In the genomic region with DNA sequence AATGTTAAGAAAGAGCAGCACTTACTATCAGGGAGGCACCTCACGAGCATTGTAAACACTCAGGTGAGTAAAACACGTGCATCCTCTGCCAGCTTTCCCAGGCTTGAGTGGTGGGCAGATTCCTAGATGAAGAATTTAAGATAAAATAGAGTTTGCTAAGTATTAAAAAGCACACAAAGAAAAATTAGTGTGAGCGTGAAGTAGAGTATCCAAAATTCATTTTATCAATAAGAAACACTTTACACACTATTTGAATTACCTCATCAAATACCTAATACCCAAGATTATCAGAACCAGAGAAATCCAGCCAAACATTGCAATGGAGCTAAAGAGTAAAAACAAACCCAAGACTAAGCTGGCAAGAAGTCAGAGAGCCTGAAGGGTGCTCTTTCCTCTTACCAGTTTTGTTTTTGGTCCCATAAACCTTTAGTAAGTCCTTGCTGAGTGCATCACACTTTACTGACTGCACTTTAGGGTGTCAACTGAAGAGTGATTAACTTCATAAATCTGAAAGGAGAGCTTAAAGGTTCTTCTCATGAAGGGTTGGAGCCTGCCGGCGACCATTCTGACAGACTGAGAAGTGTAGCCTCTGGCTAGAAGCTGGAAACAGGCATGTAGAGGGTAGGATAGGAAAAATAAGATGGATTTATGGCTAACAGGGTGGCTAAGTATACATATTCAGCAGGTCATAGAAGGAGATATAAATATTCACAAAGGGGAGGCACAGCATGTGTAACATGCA, we compare ENCODE assay signal across 11 cellular contexts.
A peak's percentile ranks its signal among the peaks of the same experiment; 100 is the strongest.
DNase-seq lines count a peak whose midpoint lies in the region; ATAC-seq, FAIRE-seq and TF ChIP-seq lines count a peak whose summit lies in the region.
"Had no signal": no experiment of that assay in that cellular context is flagged by ENCODE, and none has a peak within 500 bp of the region (broad histone marks: within the 10 kb centered on the region; RNA-seq: fewer than 3 reads in every experiment).

No MANE protein-coding gene starts in this region.

- FAIRE-seq in H1 (lab: Jason Lieb, UNC), result no peak

- H3K9me2 ChIP-seq in Karpas-422 (replicated peaks; ENCODE audit: insufficient read depth, low read length), result no peaks in the 10 kb centered on the region

- H3K4me3 ChIP-seq in Karpas-422 (ENCODE audit: low read length), result no peak overlapping the region
- H3K4me3 ChIP-seq in H1 (ENCODE audit: extremely low read depth in 1 of 4, insufficient read depth in 2 of 4, low read depth in 3 of 4, low read length in 4 of 4), result no peak overlapping the region
- H3K4me3 ChIP-seq in neuronal stem cell (ENCODE audit: low read length in 2 of 2), result no peak overlapping the region

- TF ChIP-seq CTCF in H1 (IDR thresholded peaks at IDR 0.05; ENCODE audit: control extremely low read depth in 1 of 3, insufficient read depth in 1 of 3, low read depth in 1 of 3, low read length in 3 of 3), result no peak

- H2BK15ac ChIP-seq in H1 (ENCODE audit: low read length), result no peak overlapping the region
- H2BK15ac ChIP-seq in neuronal stem cell (ENCODE audit: low read length), result no peak overlapping the region

- 0 out of 2 replicates have a peak overlapping the region, but pooled peaks have one; percentile 15 for H2BK20ac ChIP-seq in H1 (ENCODE audit: low read length)

- no peaks in the 10 kb centered on the region for H4K20me1 ChIP-seq in Karpas-422 (ENCODE audit: insufficient read depth, low read depth, low read length)
- no peaks in the 10 kb centered on the region for H4K20me1 ChIP-seq in H1 (replicated peaks in 1 of 2; ENCODE audit: control insufficient read depth in 1 of 2, insufficient read depth in 2 of 2, low read length in 2 of 2)

- H3K18ac ChIP-seq in H1 (ENCODE audit: extremely low read depth, low read length) (no peak overlapping the region), neuronal stem cell (ENCODE audit: low read length) (no peak overlapping the region)

- peak overlapping the region; percentile 39 for H3K4me2 ChIP-seq in Karpas-422 (ENCODE audit: low read depth, low read length, poor library complexity, severe bottlenecking)
- H3K4me2 ChIP-seq in H1 (ENCODE audit: insufficient read depth in 1 of 2, low read depth in 2 of 2, low read length in 2 of 2), result no peak overlapping the region
- no peak overlapping the region for H3K4me2 ChIP-seq in neuronal stem cell (ENCODE audit: insufficient read depth, low read length, poor library complexity, severe bottlenecking)

- no peak overlapping the region for H3K27ac ChIP-seq in Karpas-422 (ENCODE audit: low read length)
- H3K27ac ChIP-seq in H1 (ENCODE audit: low read depth, low read length), result no peak overlapping the region
- no peak overlapping the region for H3K27ac ChIP-seq in neuronal stem cell (replicated peaks; ENCODE audit: low read length)
- H3K27ac ChIP-seq: esophagus muscularis mucosa had no signal

- H3K9ac ChIP-seq in Karpas-422 (ENCODE audit: low read length) (no peak overlapping the region), H1 (replicated peaks in 1 of 4; ENCODE audit: extremely low read depth in 1 of 4, low read depth in 3 of 4, low read length in 3 of 4) (no peak overlapping the region), neuronal stem cell (ENCODE audit: low read depth, low read length, poor library complexity) (no peak overlapping the region)

- no peak overlapping the region for H2BK5ac ChIP-seq in H1 (ENCODE audit: low read depth, low read length)
- H2BK5ac ChIP-seq in neuronal stem cell (ENCODE audit: low read length), result no peak overlapping the region

- 79% methylated on average over 5 of the region's 5 CpGs; no CpG with 5 or more reads in 1 of the 2 experiments for WGBS in H1 (ENCODE audit: extremely low coverage in 1 of 2, insufficient coverage in 1 of 2, insufficient read length in 1 of 2, insufficient replicate concordance in 2 of 2, low coverage in 1 of 2, low lambda C conversion rate in 2 of 2, missing lambda C conversion rate in 1 of 2), 2 experiments
- no CpG with 5 or more reads among the region's 5 CpGs for WGBS in neuronal stem cell (ENCODE audit: extremely low coverage in 2 of 2, insufficient read length in 2 of 2, insufficient replicate concordance in 1 of 2), 2 donors

- peak overlapping the region; percentile 23; the same call in 1 of the 2 replicates for H2AFZ ChIP-seq in Karpas-422 (ENCODE audit: low read length)
- no peak overlapping the region; the same call in 1 of the 2 replicates for H2AFZ ChIP-seq in H1 (ENCODE audit: low read length)
- H2AFZ ChIP-seq in neuronal stem cell (ENCODE audit: low read length), result peak overlapping the region; percentile 71

- H3K9me3 ChIP-seq in Karpas-422 (ENCODE audit: low read length) (no peaks in the 10 kb centered on the region), H1 (ENCODE audit: insufficient read depth in 2 of 2, low read depth in 1 of 2, low read length in 1 of 2) (peaks cover 0 to 9% of the 10 kb centered on the region in 2 experiments; a peak in 1 of 4 replicates), neuronal stem cell (replicated peaks in 1 of 2; ENCODE audit: control insufficient read depth in 2 of 2, insufficient read depth in 1 of 2, low read depth in 1 of 2, low read length in 2 of 2) (no peaks in the 10 kb centered on the region)
- H3K9me3 ChIP-seq: esophagus muscularis mucosa had no signal

- H3K79me2 ChIP-seq in Karpas-422 (ENCODE audit: low read length), result no peaks in the 10 kb centered on the region
- no peaks in the 10 kb centered on the region for H3K79me2 ChIP-seq in H1 (ENCODE audit: control insufficient read depth in 1 of 2, insufficient read depth in 2 of 2, low read length in 2 of 2)

- no peak overlapping the region for H3K56ac ChIP-seq in H1 (replicated peaks; ENCODE audit: insufficient read length, low read depth, low read length)

- H3K4ac ChIP-seq in H1 (replicated peaks; ENCODE audit: insufficient read length, low read depth, low read length) (no peak overlapping the region), neuronal stem cell (ENCODE audit: low read length) (no peak overlapping the region)

- no peak overlapping the region for H3K23ac ChIP-seq in H1 (ENCODE audit: insufficient read length)
- no peak overlapping the region for H3K23ac ChIP-seq in neuronal stem cell (ENCODE audit: low read depth, low read length, poor library complexity)

- H3K79me1 ChIP-seq in H1 (ENCODE audit: low read depth, low read length) (no peaks in the 10 kb centered on the region), neuronal stem cell (ENCODE audit: low read depth, low read length) (no peaks in the 10 kb centered on the region)

- no peak for TF ChIP-seq EP300 in H1 (IDR thresholded peaks at IDR 0.05; ENCODE audit: borderline replicate concordance in 1 of 2, low read depth in 2 of 2, low read length in 2 of 2)

- ATAC-seq in HG02610 (IDR thresholded peaks at IDR 0.05; ENCODE audit: unreplicated experiment), result no peak

- H4K5ac ChIP-seq in H1 (ENCODE audit: insufficient read length, low read depth, low read length), result no peak overlapping the region

- DNase-seq in NCI-H1417 (lab: John Stamatoyannopoulos, UW) (peak in 2 of 3 experiments; percentile 23 to 47), NCI-H1417 treated with DMSO at 0.1 percent for 48 hours (lab: John Stamatoyannopoulos, UW) (no peak), Karpas-422 (no peak), H1 (ENCODE audit: low read depth in 1 of 2, low spot score in 2 of 2) (no peak), neuronal stem cell (ENCODE audit: low spot score) (no peak), GM19238 (ENCODE audit: insufficient read length, low spot score) (no peak), kidney tubule cell (ENCODE audit: low spot score) (no peak)
- DNase-seq: activated CD4-positive, alpha-beta T cell treated with anti-CD3 and anti-CD28 coated beads, Interleukin-2, amount 50 U/mL, for 4 hours; activated T-cell treated with anti-CD3 and anti-CD28 coated beads for 4 hours had no signal

- peaks cover 5% of the 10 kb centered on the region for H3K4me1 ChIP-seq in Karpas-422 (ENCODE audit: low read length)
- H3K4me1 ChIP-seq in H1 (replicated peaks in 1 of 4; ENCODE audit: control insufficient read depth in 3 of 4, insufficient read depth in 4 of 4, low read length in 3 of 4), result no peaks in the 10 kb centered on the region
- H3K4me1 ChIP-seq in neuronal stem cell (ENCODE audit: control insufficient read depth in 2 of 2, insufficient read depth in 1 of 2, low read depth in 1 of 2, low read length in 2 of 2), result no peaks in the 10 kb centered on the region

- H3K23me2 ChIP-seq in H1 (ENCODE audit: low read depth, low read length), result no peaks in the 10 kb centered on the region

- no peak overlapping the region for H3K14ac ChIP-seq in H1 (ENCODE audit: insufficient read length)
- H3K14ac ChIP-seq in neuronal stem cell (ENCODE audit: low read length), result no peak overlapping the region

- no peak overlapping the region for H2BK120ac ChIP-seq in H1 (replicated peaks; ENCODE audit: low read depth, low read length)
- H2BK120ac ChIP-seq in neuronal stem cell (ENCODE audit: low read depth, low read length), result no peak overlapping the region

- no peaks in the 10 kb centered on the region for H3K36me3 ChIP-seq in Karpas-422 (ENCODE audit: insufficient read depth, low read length)
- no peaks in the 10 kb centered on the region for H3K36me3 ChIP-seq in H1 (ENCODE audit: control insufficient read depth in 2 of 4, insufficient read depth in 4 of 4, low read length in 3 of 4)
- no peaks in the 10 kb centered on the region for H3K36me3 ChIP-seq in neuronal stem cell (replicated peaks in 1 of 2; ENCODE audit: control insufficient read depth in 2 of 2, insufficient read depth in 2 of 2, low read length in 2 of 2)
- H3K36me3 ChIP-seq: esophagus muscularis mucosa had no signal

- H2BK12ac ChIP-seq in H1 (ENCODE audit: low read depth, low read length) (no peak overlapping the region; the same call in 1 of the 2 replicates), neuronal stem cell (ENCODE audit: low read length) (no peak overlapping the region)

- CTCF ChIA-PET in H1 (lab: Charles Lee; ENCODE audit: partially characterized antibody), result interaction anchor here (0.5 to 5.9 kb wide), 53 partner anchors 8 to 1306 kb away, joined by 3 to 103 read pairs (median 4); partner anchors contain the start of gene SLC7A11

- H4K8ac ChIP-seq in H1 (ENCODE audit: extremely low read depth, insufficient read depth, low read length), result no peak overlapping the region
- no peak overlapping the region for H4K8ac ChIP-seq in neuronal stem cell (ENCODE audit: low read depth, low read length)

- H2AK5ac ChIP-seq in H1 (ENCODE audit: low read depth, low read length) (no peak overlapping the region), neuronal stem cell (ENCODE audit: low read depth, low read length) (no peak overlapping the region)

- H3K27me3 ChIP-seq in Karpas-422 (ENCODE audit: low read length) (no peaks in the 10 kb centered on the region), H1 (replicated peaks in 1 of 4; ENCODE audit: control insufficient read depth in 3 of 4, extremely low read depth in 1 of 4, insufficient read depth in 3 of 4, low read length in 3 of 4) (no peaks in the 10 kb centered on the region), neuronal stem cell (ENCODE audit: control insufficient read depth in 3 of 3, insufficient read depth in 3 of 3, low read depth in 1 of 3, low read length in 3 of 3) (no peaks in the 10 kb centered on the region)
- H3K27me3 ChIP-seq: esophagus muscularis mucosa had no signal

- POLR2A ChIA-PET in H1 (lab: Charles Lee; ENCODE audit: partially characterized antibody), result interaction anchor here (1.2 kb wide), 1 partner anchor 21 kb away, joined by 6 read pairs; no protein-coding TSS in a partner anchor

- TF ChIP-seq RAD21 in H1 (IDR thresholded peaks at IDR 0.05 in 1 of 2, conservative IDR thresholded peaks at IDR 0.05 in 1 of 2; ENCODE audit: low read depth in 2 of 2, low read length in 2 of 2), result no peak

- H4K91ac ChIP-seq in H1 (replicated peaks; ENCODE audit: insufficient read length, low read length) (no peak overlapping the region), neuronal stem cell (ENCODE audit: low read depth, low read length, poor library complexity) (no peak overlapping the region)

- TF ChIP-seq POLR2A in H1 (IDR thresholded peaks at IDR 0.05; ENCODE audit: control extremely low read depth in 1 of 2, low read depth in 2 of 2, low read length in 2 of 2), result no peak

Comparison
In these comparisons a context has a peak if more than half of its experiments do, and no peak if none do; other contexts are left out.
1. DNase-seq: peak in NCI-H1417 (2 of 3); none in NCI-H1417 treated with DMSO at 0.1 percent for 48 hours (single experiment), Karpas-422 (single experiment), H1 (0 of 2), neuronal stem cell (single experiment), GM19238 (single experiment) and kidney tubule cell (single experiment).